In the genomic region with DNA sequence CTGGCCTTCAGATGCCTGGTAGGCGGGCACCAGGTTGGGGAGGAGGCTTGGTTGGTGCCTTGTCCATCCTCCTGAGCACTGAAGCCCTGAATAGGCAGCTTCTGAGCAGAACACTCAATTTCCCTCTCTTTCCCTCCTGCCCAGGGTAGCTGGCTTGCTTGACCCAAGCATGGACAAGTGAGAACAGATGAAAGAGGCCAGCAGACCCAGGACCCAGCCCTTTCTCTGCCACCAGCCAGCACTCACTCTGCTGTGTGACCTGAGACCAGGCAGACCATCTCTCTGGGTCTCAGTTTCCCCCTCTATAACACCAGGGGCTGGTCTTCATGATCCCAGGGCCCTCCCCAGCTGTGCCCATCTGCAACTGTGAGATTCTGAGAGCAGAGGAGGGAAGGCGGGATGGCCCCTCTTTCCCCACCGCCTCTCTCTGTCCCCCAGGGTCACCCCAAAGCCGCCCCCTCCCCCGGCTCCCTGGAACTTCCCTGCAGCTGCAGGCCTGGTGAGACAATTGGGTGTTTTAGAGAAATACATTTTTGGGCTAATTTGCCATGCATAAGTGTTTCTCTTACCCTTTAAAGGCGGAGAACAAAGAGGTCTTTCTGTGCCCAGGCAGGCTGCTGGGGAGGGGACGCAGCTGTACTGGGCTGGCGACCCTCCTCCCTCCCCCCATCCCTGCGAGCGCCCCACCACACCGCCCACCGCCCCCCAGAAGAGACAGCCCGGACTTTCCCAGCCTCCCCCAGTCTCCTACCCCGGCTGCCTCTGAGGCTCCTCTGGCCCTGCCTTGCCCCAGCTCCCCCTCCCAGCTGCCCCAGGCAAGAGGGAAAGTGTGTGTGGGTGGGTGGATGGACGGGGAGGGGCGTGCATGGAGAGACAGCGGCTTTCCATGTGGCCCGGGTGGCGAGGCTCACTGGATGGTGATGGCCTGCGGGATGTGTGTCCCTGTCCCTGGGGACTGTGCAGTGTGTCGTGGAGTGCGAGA, we compare ENCODE assay signal across 1 cellular context.
TF ChIP-seq lines count a peak whose summit lies in the region.

No MANE protein-coding gene starts in this region.

TF ChIP-seq in K562, 482 proteins besides CTCF, POLR2A, EP300 and RAD21:
- TF ChIP-seq EGR1 (conservative IDR thresholded peaks at IDR 0.05) (peak; percentile 31; the same call in 1 of the 2 replicates), ZNF75A (CRISPR knock-in tag; IDR thresholded peaks at IDR 0.05) (no peak), ARID1B (IDR thresholded peaks at IDR 0.05) (no peak)
